11 cellular contexts compared by ENCODE assay signal in genomic region chrX:1502241-1502640, GRCh38. TPM values are rescaled to one million over a fixed set of nuclear protein-coding genes. Genes with fewer than 3 reads are reported as not detected.
DNase-seq lines count a peak whose midpoint lies in the region; ATAC-seq, FAIRE-seq and TF ChIP-seq lines count a peak whose summit lies in the region.
"Had no signal": no experiment of that assay in that cellular context is flagged by ENCODE, and none has a peak within 500 bp of the region (broad histone marks: within the 10 kb centered on the region; RNA-seq: fewer than 3 reads in every experiment).

No MANE protein-coding gene starts in this region.

- H3K27me3 ChIP-seq in HL-60 (ENCODE audit: insufficient read depth, poor library complexity, severe bottlenecking): no peaks in the 10 kb centered on the region
- no peaks in the 10 kb centered on the region for H3K27me3 ChIP-seq in pancreas
- H3K27me3 ChIP-seq: brain microvascular endothelial cell, SJSA1 had no signal

- intact Hi-C loops in mucosa of descending colon (cut with DNase I, micrococcal nuclease): no loop called here
- intact Hi-C loops in pancreas (cut with DNase I): no loop called here

- no peaks in the 10 kb centered on the region for H3K36me3 ChIP-seq in mucosa of descending colon (ENCODE audit: low read depth)
- H3K36me3 ChIP-seq in pancreas: no peaks in the 10 kb centered on the region
- H3K36me3 ChIP-seq: brain microvascular endothelial cell, SJSA1 had no signal

- TF ChIP-seq CTCF in HL-60 (IDR thresholded peaks at IDR 0.05; ENCODE audit: insufficient read depth, low read length): no peak
- TF ChIP-seq CTCF in mucosa of descending colon (IDR thresholded peaks at IDR 0.05): no peak
- no peak for TF ChIP-seq CTCF in pancreas (IDR thresholded peaks at IDR 0.05)

- H3K27ac ChIP-seq in HL-60 (replicated peaks) (peak overlapping the region; percentile 61), pancreas (no peak overlapping the region)
- H3K27ac ChIP-seq: brain microvascular endothelial cell, SJSA1 had no signal

- 47 to 64% methylated on average over 12 of the region's 12 CpGs for WGBS in pancreas, 2 donors

- H3K4me1 ChIP-seq in mucosa of descending colon (ENCODE audit: low read depth) (no peaks in the 10 kb centered on the region), pancreas (no peaks in the 10 kb centered on the region)
- H3K4me1 ChIP-seq: SJSA1 had no signal

- no peak for FAIRE-seq in pancreas (lab: Jason Lieb, UNC)
- FAIRE-seq: A204.1 had no signal

- H3K4me3 ChIP-seq in HL-60 (replicated peaks; ENCODE audit: insufficient read depth, low read length): no peak overlapping the region
- no peak overlapping the region for H3K4me3 ChIP-seq in mucosa of descending colon
- no peak overlapping the region for H3K4me3 ChIP-seq in pancreas
- H3K4me3 ChIP-seq: SJSA1 had no signal

- peak; percentile 49 for ATAC-seq in GM21515 (IDR thresholded peaks at IDR 0.05; ENCODE audit: unreplicated experiment)
- peak; percentile 70 for ATAC-seq in mucosa of descending colon
- no peak for ATAC-seq in pancreas

- H3K9me3 ChIP-seq in mucosa of descending colon (no peaks in the 10 kb centered on the region), pancreas (no peaks in the 10 kb centered on the region)
- H3K9me3 ChIP-seq: SJSA1 had no signal

- DNase-seq in NCI-H1436 (lab: John Stamatoyannopoulos, UW): peak; percentile 32
- DNase-seq in NCI-H1436 treated with DMSO at 0.1 percent for 48 hours (lab: John Stamatoyannopoulos, UW): no peak
- peak in 1 of 2 experiments; percentile 63 for DNase-seq in HL-60 (ENCODE audit: low read depth in 1 of 2, low spot score in 1 of 2)
- DNase-seq in mucosa of descending colon: peak in 1 of 3 donors; percentile 76
- no peak for DNase-seq in NCI-H1417 treated with DMSO at 0.1 percent for 48 hours (lab: John Stamatoyannopoulos, UW)
- DNase-seq in pancreas: no peak
- DNase-seq in NCI-H2107 treated with DMSO at 0.1 percent for 48 hours (lab: John Stamatoyannopoulos, UW; ENCODE audit: unreplicated experiment): no peak
- DNase-seq: brain microvascular endothelial cell had no signal

RNA-seq across cellular contexts. Expression of gene P2RY8, which starts 34.7 kb away (rescaled TPM):
- total RNA-seq in mucosa of descending colon (1 to 10 TPM in 2 of 3 donors, under 1 TPM in 1; 0.87 to 2.0 (median 2.0) TPM), pancreas (1 to 10 TPM in 2 of 6 donors, under 1 TPM in 4; 0.42 to 1.4 (median 0.58) TPM)
- polyA plus RNA-seq in pancreas: under 1 TPM; 0.35 to 0.38 TPM
- total RNA-seq: SJSA1 had no signal

RNA-seq across cellular contexts. Expression of gene ASMTL, which starts 49.5 kb away (rescaled TPM):
- total RNA-seq in mucosa of descending colon (10 to 100 TPM; 15.6 to 32.0 (median 18.8) TPM), pancreas (10 to 100 TPM; 11.2 to 19.4 (median 15.6) TPM)
- 10 to 100 TPM; 16.9 to 25.9 TPM for polyA plus RNA-seq in pancreas

Comparison
In these comparisons a context has a peak if more than half of its experiments do, and no peak if none do; other contexts are left out.
1. ATAC-seq: peak in GM21515 (single experiment) and mucosa of descending colon (single experiment); none in pancreas (0 of 4).